10 cellular contexts compared by ENCODE assay signal in genomic region chr10:4686644-4686996, GRCh38.
DNase-seq lines count a peak whose midpoint lies in the region; ATAC-seq, FAIRE-seq and TF ChIP-seq lines count a peak whose summit lies in the region.
"Had no signal": no experiment of that assay in that cellular context is flagged by ENCODE, and none has a peak within 500 bp of the region (broad histone marks: within the 10 kb centered on the region; RNA-seq: fewer than 3 reads in every experiment).

No MANE protein-coding gene starts in this region.

- TF ChIP-seq POLR2A in IMR-90 (IDR thresholded peaks at IDR 0.05; ENCODE audit: low read depth, low read length): no peak

- peak overlapping the region; percentile 59; the same call in 1 of the 2 replicates for H3K4ac ChIP-seq in IMR-90 (ENCODE audit: low read depth, low read length)

- no CpG with 5 or more reads among the region's 4 CpGs for WGBS in IMR-90 (ENCODE audit: extremely low coverage in 2 of 2, insufficient read length in 1 of 2), 2 experiments

- H3K4me1 Mint-ChIP-seq in Calu3 (ENCODE audit: low read depth, unreplicated experiment) (peaks cover 72% of the 10 kb centered on the region), astrocyte (ENCODE audit: low read depth, unreplicated experiment) (peaks cover 55% of the 10 kb centered on the region)

- H3K27ac Mint-ChIP-seq in Calu3 (ENCODE audit: unreplicated experiment) (peak overlapping the region; percentile 98), astrocyte (ENCODE audit: unreplicated experiment) (peak overlapping the region; percentile 99)

- no peaks in the 10 kb centered on the region for H3K79me2 ChIP-seq in astrocyte (ENCODE audit: insufficient read depth, low read length)

- no peak overlapping the region for H3K56ac ChIP-seq in IMR-90 (ENCODE audit: extremely low read depth, insufficient read depth, low read length)

- H3K14ac ChIP-seq in IMR-90 (replicated peaks; ENCODE audit: low read depth, low read length): peak overlapping the region; percentile 48; the same call in 1 of the 2 replicates

- intact Hi-C loops in Calu3 (cut with micrococcal nuclease; ENCODE audit: unreplicated experiment): loop anchor here (1.0 to 2.0 kb wide), 2 partner anchors 8 to 18 kb away; no protein-coding TSS in a partner anchor
- intact Hi-C loops in IMR-90 (cut with micrococcal nuclease): no loop called here
- intact Hi-C loops in left colon (cut with DNase I, micrococcal nuclease): no loop called here
- intact Hi-C loops in upper lobe of right lung (cut with DNase I): no loop called here

- peak overlapping the region; percentile 87; the same call in 1 of the 2 replicates for H2BK20ac ChIP-seq in IMR-90 (ENCODE audit: low read depth, low read length)

- no TSS peak for BruUV-seq in Calu3 (replicated peaks; lab: Mats Ljungman, UMichigan)
- BruUV-seq in IMR-90 (replicated peaks; lab: Mats Ljungman, UMichigan): no TSS peak

- TF ChIP-seq CTCF in Calu3 (IDR thresholded peaks at IDR 0.05; ENCODE audit: unreplicated experiment) (no peak), IMR-90 (conservative IDR thresholded peaks at IDR 0.05; ENCODE audit: low read depth, low read length) (no peak), astrocyte (IDR thresholded peaks at IDR 0.05; ENCODE audit: insufficient read depth, low read depth, low read length) (no peak), upper lobe of right lung (IDR thresholded peaks at IDR 0.05) (no peak)

- peaks cover 0 to 3% of the 10 kb centered on the region in 2 experiments; a peak in 1 of 4 replicates for H3K79me1 ChIP-seq in IMR-90 (ENCODE audit: low read depth in 1 of 2, low read length in 2 of 2)

- H3K27me3 Mint-ChIP-seq in Calu3 (ENCODE audit: unreplicated experiment): no peaks in the 10 kb centered on the region
- no peaks in the 10 kb centered on the region for H3K27me3 Mint-ChIP-seq in astrocyte (ENCODE audit: low read depth, unreplicated experiment)

- H3K27me3 ChIP-seq in IMR-90 (ENCODE audit: control insufficient read depth, insufficient read depth, low read length): no peaks in the 10 kb centered on the region
- H3K27me3 ChIP-seq in astrocyte (ENCODE audit: insufficient read depth, low read length): no peaks in the 10 kb centered on the region
- H3K27me3 ChIP-seq in upper lobe of right lung: no peaks in the 10 kb centered on the region

- H3K9ac ChIP-seq in IMR-90 (ENCODE audit: low read depth, low read length) (no peak overlapping the region), astrocyte (ENCODE audit: low read length) (peak overlapping the region; percentile 80)

- H3K27ac ChIP-seq in IMR-90 (ENCODE audit: insufficient read depth, low read length) (no peak overlapping the region), astrocyte (ENCODE audit: low read depth, low read length) (peak overlapping the region; percentile 96), upper lobe of right lung (no peak overlapping the region)

- peak overlapping the region; percentile 32 for H3K4me3 Mint-ChIP-seq in Calu3 (ENCODE audit: low read depth, unreplicated experiment)
- H3K4me3 Mint-ChIP-seq in astrocyte (ENCODE audit: unreplicated experiment): peak overlapping the region; percentile 13

- H4K91ac ChIP-seq in IMR-90 (ENCODE audit: insufficient read depth, low read depth, low read length): no peak overlapping the region

- peaks cover 21% of the 10 kb centered on the region; the same call in 1 of the 2 replicates for H3K4me1 ChIP-seq in IMR-90 (ENCODE audit: control insufficient read depth, insufficient read depth, low read length)
- peaks cover 27% of the 10 kb centered on the region for H3K4me1 ChIP-seq in astrocyte (ENCODE audit: insufficient read depth, low read length)
- no peaks in the 10 kb centered on the region for H3K4me1 ChIP-seq in upper lobe of right lung

- H3K36me3 Mint-ChIP-seq in Calu3 (ENCODE audit: insufficient read depth, unreplicated experiment): peaks cover 33% of the 10 kb centered on the region
- no peaks in the 10 kb centered on the region for H3K36me3 Mint-ChIP-seq in astrocyte (ENCODE audit: low read depth, unreplicated experiment)

- H4K20me1 ChIP-seq in IMR-90 (ENCODE audit: insufficient read depth, low read length) (no peaks in the 10 kb centered on the region), astrocyte (ENCODE audit: insufficient read depth, low read length) (no peaks in the 10 kb centered on the region)

- H2BK120ac ChIP-seq in IMR-90 (ENCODE audit: low read depth, low read length): peak overlapping the region; percentile 87; the same call in 1 of the 2 replicates

- H3K18ac ChIP-seq in IMR-90 (ENCODE audit: low read depth, low read length): no peak overlapping the region; the same call in 1 of the 2 replicates

- H2AFZ ChIP-seq in IMR-90 (replicated peaks; ENCODE audit: low read length, poor library complexity) (no peak overlapping the region), astrocyte (ENCODE audit: low read depth, low read length) (no peak overlapping the region)

- H4K8ac ChIP-seq in IMR-90 (ENCODE audit: low read depth in 2 of 2, low read length in 2 of 2): peak overlapping the region in 1 of 2 experiments; percentile 10; a peak in 2 of 4 replicates

- POLR2A ChIA-PET in IMR-90 (lab: Charles Lee; ENCODE audit: unreplicated experiment): no interaction called here

- ATAC-seq in IMR-90 (ENCODE audit: low read depth): peak; percentile 42; the same call in 1 of the 2 replicates
- no peak for ATAC-seq in left colon
- no peak for ATAC-seq in upper lobe of right lung
- ATAC-seq in GM18907 (IDR thresholded peaks at IDR 0.05; ENCODE audit: unreplicated experiment): no peak

- dilution Hi-C loops in IMR-90 (cut with HindIII; ENCODE audit: low sequenced_read_pairs, unreplicated experiment): no loop called here

- no peaks in the 10 kb centered on the region for H3K36me3 ChIP-seq in IMR-90 (ENCODE audit: control insufficient read depth, insufficient read depth, low read length)
- no peaks in the 10 kb centered on the region for H3K36me3 ChIP-seq in astrocyte (ENCODE audit: insufficient read depth, low read length)
- no peaks in the 10 kb centered on the region for H3K36me3 ChIP-seq in upper lobe of right lung

- H2AK9ac ChIP-seq in IMR-90 (replicated peaks; ENCODE audit: low read depth, low read length, poor library complexity): no peak overlapping the region

- FAIRE-seq in astrocyte (lab: Jason Lieb, UNC): peak; percentile 81

- in situ Hi-C loops in IMR-90 (cut with MboI; ENCODE audit: low sequenced_read_pairs): no loop called here

- no peak for TF ChIP-seq RAD21 in IMR-90 (IDR thresholded peaks at IDR 0.05; ENCODE audit: low read length)

- H3K9me3 ChIP-seq in IMR-90 (ENCODE audit: control insufficient read depth, insufficient read depth, low read length): peaks cover 2% of the 10 kb centered on the region; the same call in 1 of the 2 replicates
- no peaks in the 10 kb centered on the region for H3K9me3 ChIP-seq in astrocyte (ENCODE audit: insufficient read depth, low read depth, low read length)
- H3K9me3 ChIP-seq in upper lobe of right lung: no peaks in the 10 kb centered on the region

- peak overlapping the region; percentile 63; the same call in 1 of the 2 replicates for H3K23ac ChIP-seq in IMR-90 (ENCODE audit: low read depth, low read length)

- DNase-seq in Calu3: peak; percentile 70
- DNase-seq in IMR-90: peak; percentile 91
- peak; percentile 99 for DNase-seq in astrocyte (ENCODE audit: low read depth)
- peak; percentile 96 for DNase-seq in non-pigmented ciliary epithelial cell (ENCODE audit: low read depth)
- DNase-seq in left colon: no peak
- no peak for DNase-seq in upper lobe of right lung
- no peak for DNase-seq in Ammon's horn (ENCODE audit: low spot score)
- DNase-seq: activated gamma-delta T cell treated with Interleukin-2 at 50 U/mL for 16 hours, DND-41 had no signal

- H2BK15ac ChIP-seq in IMR-90 (ENCODE audit: low read depth, low read length): peak overlapping the region; percentile 47; the same call in 1 of the 3 replicates

- peaks cover 10% of the 10 kb centered on the region; the same call in 1 of the 2 replicates for H3K9me1 ChIP-seq in IMR-90 (ENCODE audit: insufficient read depth, low read length)

- H3K4me2 ChIP-seq in IMR-90 (ENCODE audit: low read depth, low read length) (peak overlapping the region; percentile 4; the same call in 1 of the 2 replicates), astrocyte (ENCODE audit: low read length) (peak overlapping the region; percentile 48)

- H3K4me3 ChIP-seq in IMR-90 (ENCODE audit: insufficient read depth, low read depth, low read length) (no peak overlapping the region), astrocyte (ENCODE audit: insufficient read depth, low read depth, low read length) (no peak overlapping the region), upper lobe of right lung (no peak overlapping the region)

- no peaks in the 10 kb centered on the region for H3K9me3 Mint-ChIP-seq in Calu3 (ENCODE audit: low read depth, unreplicated experiment)
- no peaks in the 10 kb centered on the region for H3K9me3 Mint-ChIP-seq in astrocyte (ENCODE audit: unreplicated experiment)

- peak overlapping the region; percentile 78; the same call in 1 of the 2 replicates for H2AK5ac ChIP-seq in IMR-90 (ENCODE audit: low read depth, low read length)

- H4K5ac ChIP-seq in IMR-90 (ENCODE audit: low read depth, low read length): no peak overlapping the region

- CTCF ChIA-PET in Calu3 (lab: Charles Lee) (interaction anchor here (1.0 to 1.6 kb wide), 7 partner anchors 9 to 84 kb away, joined by 3 to 8 read pairs (median 5); no protein-coding TSS in a partner anchor), IMR-90 (lab: Yijun Ruan, JAX) (no interaction called here)

- H2BK5ac ChIP-seq in IMR-90 (ENCODE audit: low read depth, low read length, poor library complexity, severe bottlenecking): peak overlapping the region; percentile 85

TF ChIP-seq in IMR-90, 13 proteins besides CTCF, POLR2A, EP300 and RAD21:
- TF ChIP-seq CEBPB (IDR thresholded peaks at IDR 0.05; ENCODE audit: low read depth, low read length) (peak; percentile 82), NFE2L2 (IDR thresholded peaks at IDR 0.05; ENCODE audit: low read depth, low read length) (no peak), CHD1 (IDR thresholded peaks at IDR 0.05; ENCODE audit: low read depth, low read length) (no peak), SMC3 (IDR thresholded peaks at IDR 0.05; ENCODE audit: low read depth, low read length) (no peak), FOS (IDR thresholded peaks at IDR 0.05; ENCODE audit: low read depth, low read length) (peak; percentile 54), BHLHE40 (IDR thresholded peaks at IDR 0.05; ENCODE audit: low read depth, low read length) (peak; percentile 66)

Comparison
In these comparisons a context has a peak if more than half of its experiments do, and no peak if none do; other contexts are left out.
1. DNase-seq: peak in Calu3 (single experiment), IMR-90 (single experiment), astrocyte (single experiment) and non-pigmented ciliary epithelial cell (single experiment); none in left colon (0 of 2), upper lobe of right lung (single experiment) and Ammon's horn (single experiment).